ENCODE assay signal across 18 cellular contexts in genomic region chr4:138595731-138596465, GRCh38.
DNase-seq lines count a peak whose midpoint lies in the region; ATAC-seq and TF ChIP-seq lines count a peak whose summit lies in the region.
"Had no signal": no experiment of that assay in that cellular context is flagged by ENCODE, and none has a peak within 500 bp of the region (broad histone marks: within the 10 kb centered on the region; RNA-seq: fewer than 3 reads in every experiment).

No MANE protein-coding gene starts in this region.

- DNase-seq in adipocyte (ENCODE audit: low read depth) (peak; percentile 69), fibroblast of mammary gland (ENCODE audit: low read depth) (peak; percentile 25), right lobe of liver (peak in 1 of 3 donors; percentile 53), NCI-H2029 (lab: John Stamatoyannopoulos, UW) (no peak), type B pancreatic cell (ENCODE audit: extremely low spot score, unreplicated experiment) (no peak), SW 1271 (lab: John Stamatoyannopoulos, UW) (no peak)
- DNase-seq in effector CD8-positive, alpha-beta T cell (lab: John Stamatoyannopoulos, UW), result no peak
- DNase-seq: activated CD8-positive, alpha-beta memory T cell treated with anti-CD3 and anti-CD28 coated beads for 24 hours; AML-193; colonic mucosa; NCI-H1048; stimulated activated CD4-positive, alpha-beta T cell treated with anti-CD3 and anti-CD28 coated beads, Interleukin-4, amount 100 ng/mL, for 1 hour had no signal

- 46% methylated on average over 4 of the region's 4 CpGs for WGBS in right lobe of liver (ENCODE audit: insufficient coverage, low coverage, low lambda C conversion rate, missing lambda C conversion rate)

- H3K4me3 ChIP-seq in adipocyte (ENCODE audit: low read length) (peak overlapping the region; percentile 60), fibroblast of mammary gland (ENCODE audit: control insufficient read depth, low read depth, low read length) (no peak overlapping the region), right lobe of liver (no peak overlapping the region), subcutaneous abdominal adipose tissue (ENCODE audit: low read depth in 1 of 5, low read length in 5 of 5) (peak overlapping the region in 1 of 5 donors; percentile 39)
- H3K4me3 ChIP-seq: colonic mucosa, SJSA1, suprapubic skin had no signal

- H3K27ac ChIP-seq in right lobe of liver (peak overlapping the region in 1 of 3 donors; percentile 2), subcutaneous abdominal adipose tissue (ENCODE audit: low read depth, low read length) (peak overlapping the region; percentile 84)
- H3K27ac ChIP-seq: colonic mucosa, SJSA1, suprapubic skin had no signal

- peaks cover 19% of the 10 kb centered on the region for H3K4me1 Mint-ChIP-seq in type B pancreatic cell (ENCODE audit: unreplicated experiment)
- H3K4me1 Mint-ChIP-seq: activated T-helper 17 cell treated with anti-CD3 and anti-CD28 coated beads, Interleukin-2, amount 50 U/mL, for 72 hours had no signal

- intact Hi-C loops in right lobe of liver (cut with DNase I), result no loop called here

- no peaks in the 10 kb centered on the region for H3K9me3 ChIP-seq in adipocyte (ENCODE audit: control insufficient read depth, low read length)
- H3K9me3 ChIP-seq in right lobe of liver, result no peaks in the 10 kb centered on the region
- no peaks in the 10 kb centered on the region for H3K9me3 ChIP-seq in subcutaneous abdominal adipose tissue (ENCODE audit: control insufficient read depth in 5 of 5, low read length in 5 of 5)
- H3K9me3 ChIP-seq: colonic mucosa, SJSA1, suprapubic skin had no signal

- TF ChIP-seq POLR2A in right lobe of liver (IDR thresholded peaks at IDR 0.05), result no peak

- H3K4me1 ChIP-seq in adipocyte (ENCODE audit: control insufficient read depth, insufficient read depth, low read length), result peaks cover 24% of the 10 kb centered on the region
- H3K4me1 ChIP-seq in right lobe of liver, result peaks cover 0 to 11% (median 2%) of the 10 kb centered on the region in 4 donors
- peaks cover 8 to 46% (median 38%) of the 10 kb centered on the region in 5 donors for H3K4me1 ChIP-seq in subcutaneous abdominal adipose tissue (ENCODE audit: control insufficient read depth in 5 of 5, insufficient read depth in 5 of 5, low read length in 5 of 5)
- H3K4me1 ChIP-seq: colonic mucosa, SJSA1 had no signal

- ATAC-seq in right lobe of liver, result peak; percentile 93 to 95 (median 94)
- ATAC-seq: activated T-helper 17 cell treated with anti-CD3 and anti-CD28 coated beads, Interleukin-2, amount 50 U/mL, for 72 hours had no signal

- H3K36me3 ChIP-seq in adipocyte (ENCODE audit: control insufficient read depth, insufficient read depth, low read length, severe bottlenecking), result no peaks in the 10 kb centered on the region
- H3K36me3 ChIP-seq in right lobe of liver, result no peaks in the 10 kb centered on the region
- no peaks in the 10 kb centered on the region for H3K36me3 ChIP-seq in subcutaneous abdominal adipose tissue (ENCODE audit: control insufficient read depth in 5 of 5, insufficient read depth in 5 of 5, low read length in 5 of 5)
- H3K36me3 ChIP-seq: colonic mucosa, SJSA1, suprapubic skin had no signal

- no peak overlapping the region for H3K4me3 Mint-ChIP-seq in type B pancreatic cell
- H3K4me3 Mint-ChIP-seq: activated T-helper 17 cell treated with anti-CD3 and anti-CD28 coated beads, Interleukin-2, amount 50 U/mL, for 72 hours; mesothelial cell of epicardium; neural crest cell had no signal

- H3K9ac ChIP-seq in adipocyte (ENCODE audit: low read length) (peak overlapping the region; percentile 62), subcutaneous abdominal adipose tissue (ENCODE audit: low read length in 5 of 5) (peak overlapping the region in 1 of 5 donors; percentile 57)

- H3K27me3 ChIP-seq in adipocyte (replicated peaks; ENCODE audit: control insufficient read depth, insufficient read depth, low read length) (no peaks in the 10 kb centered on the region), right lobe of liver (no peaks in the 10 kb centered on the region), subcutaneous abdominal adipose tissue (ENCODE audit: control insufficient read depth in 5 of 5, insufficient read depth in 4 of 5, low read length in 5 of 5) (no peaks in the 10 kb centered on the region)
- H3K27me3 ChIP-seq: colonic mucosa, SJSA1, suprapubic skin had no signal

- H3K27ac Mint-ChIP-seq in type B pancreatic cell, result no peak overlapping the region
- H3K27ac Mint-ChIP-seq: activated T-helper 17 cell treated with anti-CD3 and anti-CD28 coated beads, Interleukin-2, amount 50 U/mL, for 72 hours; mesothelial cell of epicardium had no signal

- H3K9me3 Mint-ChIP-seq in type B pancreatic cell, result peaks cover 9% of the 10 kb centered on the region
- H3K9me3 Mint-ChIP-seq: activated T-helper 17 cell treated with anti-CD3 and anti-CD28 coated beads, Interleukin-2, amount 50 U/mL, for 72 hours had no signal

- no peaks in the 10 kb centered on the region for H3K36me3 Mint-ChIP-seq in type B pancreatic cell

- H3K27me3 Mint-ChIP-seq in type B pancreatic cell, result no peaks in the 10 kb centered on the region
- H3K27me3 Mint-ChIP-seq: activated T-helper 17 cell treated with anti-CD3 and anti-CD28 coated beads, Interleukin-2, amount 50 U/mL, for 72 hours had no signal

- TF ChIP-seq CTCF in fibroblast of mammary gland (conservative IDR thresholded peaks at IDR 0.05; ENCODE audit: control insufficient read depth, insufficient read depth, low read depth, low read length), result no peak
- TF ChIP-seq CTCF in right lobe of liver (IDR thresholded peaks at IDR 0.05), result no peak
- no peak for TF ChIP-seq CTCF in type B pancreatic cell (conservative IDR thresholded peaks at IDR 0.05)

Comparison
In these comparisons a context has a peak if more than half of its experiments do, and no peak if none do; other contexts are left out.
1. DNase-seq: peak in adipocyte (single experiment) and fibroblast of mammary gland (single experiment); none in NCI-H2029 (single experiment), effector CD8-positive, alpha-beta T cell (single experiment), type B pancreatic cell (single experiment) and SW 1271 (0 of 2).